12 cellular contexts compared by ENCODE assay signal in genomic region chr12:124191024-124191359, GRCh38.
DNase-seq lines count a peak whose midpoint lies in the region; ATAC-seq and TF ChIP-seq lines count a peak whose summit lies in the region.
"Had no signal": no experiment of that assay in that cellular context is flagged by ENCODE, and none has a peak within 500 bp of the region (broad histone marks: within the 10 kb centered on the region; RNA-seq: fewer than 3 reads in every experiment).

No MANE protein-coding gene starts in this region.

- no peaks in the 10 kb centered on the region for H3K36me3 ChIP-seq in esophagus muscularis mucosa
- H3K36me3 ChIP-seq: cardiac muscle cell had no signal

- no peak overlapping the region for H3K4me3 ChIP-seq in Jurkat, Clone E6-1 (ENCODE audit: low read length)
- no peak overlapping the region for H3K4me3 ChIP-seq in esophagus muscularis mucosa
- H3K4me3 ChIP-seq: cardiac muscle cell had no signal

- no peak for TF ChIP-seq POLR2A in esophagus muscularis mucosa (IDR thresholded peaks at IDR 0.05; ENCODE audit: low read depth)

- H3K9me3 ChIP-seq in esophagus muscularis mucosa = peaks cover 0 to 1% (median 0%) of the 10 kb centered on the region in 4 donors

- H3K4me1 ChIP-seq in esophagus muscularis mucosa = peaks cover 10 to 19% (median 13%) of the 10 kb centered on the region in 4 donors

- intact Hi-C loops in esophagus muscularis mucosa (cut with DNase I) = no loop called here
- intact Hi-C loops in cardiac septum (cut with DNase I) = no loop called here

- H3K27ac ChIP-seq in esophagus muscularis mucosa (replicated peaks in 1 of 4) = no peak overlapping the region
- H3K27ac ChIP-seq: cardiac muscle cell had no signal

- H3K27me3 ChIP-seq in esophagus muscularis mucosa = no peaks in the 10 kb centered on the region
- H3K27me3 ChIP-seq: cardiac muscle cell had no signal

- TF ChIP-seq CTCF in esophagus muscularis mucosa (IDR thresholded peaks at IDR 0.05) = no peak

- ATAC-seq in SK-N-SH treated with all-trans-retinoic acid at 6 μM for 48 hours = peak; percentile 44; the same call in 2 of the 3 replicates

- WGBS in esophagus muscularis mucosa = 90% methylated on average over 2 of the region's 3 CpGs

- peak; percentile 43 for DNase-seq in D341Med (ENCODE audit: low spot score)
- DNase-seq in Jurkat, Clone E6-1 (ENCODE audit: low read depth, low spot score) = peak; percentile 41
- DNase-seq in islet precursor cell = peak; percentile 77
- DNase-seq in NK-92 treated with Interleukin-12 subunit alpha and Interleukin-12 subunit beta, amount 100 ng/mL, for 24 hours (lab: John Stamatoyannopoulos, UW) = no peak
- no peak for DNase-seq in esophagus muscularis mucosa (ENCODE audit: extremely low spot score)
- no peak for DNase-seq in GM19240 (ENCODE audit: insufficient read length, low spot score)
- no peak for DNase-seq in cardiac septum (ENCODE audit: low spot score)
- DNase-seq: activated CD8-positive, alpha-beta memory T cell treated with anti-CD3 and anti-CD28 coated beads, Interleukin-2, amount 50 U/mL, for 48 hours; GF-D8; Kasumi-1 had no signal

- TF ChIP-seq EP300 in esophagus muscularis mucosa (IDR thresholded peaks at IDR 0.05) = no peak

TF ChIP-seq in SK-N-SH treated with all-trans-retinoic acid at 6 μM for 48 hours, 23 proteins besides CTCF, POLR2A, EP300 and RAD21:
- TF ChIP-seq ZFP3 (CRISPR knock-in tag; IDR thresholded peaks at IDR 0.05) (no peak), TSHZ2 (CRISPR knock-in tag; IDR thresholded peaks at IDR 0.05) (no peak), ISL1 (CRISPR knock-in tag; IDR thresholded peaks at IDR 0.05) (no peak), PPARA (CRISPR knock-in tag; IDR thresholded peaks at IDR 0.05; ENCODE audit: borderline replicate concordance) (no peak), ESRRG (CRISPR knock-in tag; IDR thresholded peaks at IDR 0.05) (no peak), TOX (CRISPR knock-in tag; IDR thresholded peaks at IDR 0.05; ENCODE audit: borderline replicate concordance) (no peak), ARNTL (CRISPR knock-in tag; IDR thresholded peaks at IDR 0.05; ENCODE audit: borderline replicate concordance, low read depth) (no peak), CSDC2 (CRISPR knock-in tag; IDR thresholded peaks at IDR 0.05) (no peak), ZNF70 (CRISPR knock-in tag; IDR thresholded peaks at IDR 0.05) (no peak), SNAI2 (CRISPR knock-in tag; IDR thresholded peaks at IDR 0.05) (no peak), TCF4 (CRISPR knock-in tag; IDR thresholded peaks at IDR 0.05; ENCODE audit: borderline replicate concordance) (no peak), OSR1 (CRISPR knock-in tag; IDR thresholded peaks at IDR 0.05) (no peak), ZNF8 (CRISPR knock-in tag; IDR thresholded peaks at IDR 0.05) (no peak), ZFP30 (CRISPR knock-in tag; IDR thresholded peaks at IDR 0.05) (no peak), CREB5 (CRISPR knock-in tag; IDR thresholded peaks at IDR 0.05; ENCODE audit: low read depth) (no peak), ZC3H10 (CRISPR knock-in tag; IDR thresholded peaks at IDR 0.05) (no peak), PATZ1 (CRISPR knock-in tag; IDR thresholded peaks at IDR 0.05; ENCODE audit: borderline replicate concordance) (no peak), CSRNP3 (CRISPR knock-in tag; IDR thresholded peaks at IDR 0.05) (no peak), GLIS3 (CRISPR knock-in tag; IDR thresholded peaks at IDR 0.05) (no peak), RARB (CRISPR knock-in tag; IDR thresholded peaks at IDR 0.05) (no peak)
TF ChIP-seq in SK-N-SH treated with all-trans-retinoic acid at 6 μM for 48 hours: peak in this region for 0.

Comparison
In these comparisons a context has a peak if more than half of its experiments do, and no peak if none do; other contexts are left out.
1. DNase-seq: peak in D341Med (single experiment), Jurkat, Clone E6-1 (single experiment) and islet precursor cell (single experiment); none in NK-92 treated with Interleukin-12 subunit alpha and Interleukin-12 subunit beta, amount 100 ng/mL, for 24 hours (single experiment), esophagus muscularis mucosa (single experiment), GM19240 (single experiment) and cardiac septum (single experiment).